In genomic region chr11:118233377-118233776, GRCh38 we compare ENCODE assay signal across 26 cellular contexts. TPM values are rescaled to one million over a fixed set of nuclear protein-coding genes. Genes with fewer than 3 reads are reported as not detected.
DNase-seq lines count a peak whose midpoint lies in the region; ATAC-seq and TF ChIP-seq lines count a peak whose summit lies in the region.
"Had no signal": no experiment of that assay in that cellular context is flagged by ENCODE, and none has a peak within 500 bp of the region (broad histone marks: within the 10 kb centered on the region; RNA-seq: fewer than 3 reads in every experiment).

No MANE protein-coding gene starts in this region.

- H3K27ac ChIP-seq in RWPE1: no peak overlapping the region
- H3K27ac ChIP-seq in upper lobe of left lung: peak overlapping the region in 3 of 4 donors; percentile 0 to 32 (median 11)

- no peaks in the 10 kb centered on the region for H3K27me3 Mint-ChIP-seq in activated T-cell treated with anti-CD3 and anti-CD28 coated beads, Interleukin-2, amount 50 U/mL, for 4 hours (ENCODE audit: low read depth)
- H3K27me3 Mint-ChIP-seq: activated B cell treated with CpG ODN at 0.5 μM for 24 hours; naive thymus-derived CD4-positive, alpha-beta T cell had no signal

- H3K4me3 ChIP-seq in epithelial cell of esophagus (ENCODE audit: low read length): no peak overlapping the region
- no peak overlapping the region for H3K4me3 ChIP-seq in upper lobe of left lung
- no peak overlapping the region for H3K4me3 ChIP-seq in MG63
- H3K4me3 ChIP-seq: BLaER1 treated with 17β-estradiol and CSF1 and Interleukin-3, amounts not matched to agents 10 nM and 100 nM; heart right ventricle had no signal

- no peak for TF ChIP-seq EP300 in upper lobe of left lung (IDR thresholded peaks at IDR 0.05)

- CTCF ChIA-PET in RWPE1 (lab: Yijun Ruan, JAX): no interaction called here

- H3K4me3 Mint-ChIP-seq in activated T-cell treated with anti-CD3 and anti-CD28 coated beads, Interleukin-2, amount 50 U/mL, for 4 hours: peak overlapping the region; percentile 54
- H3K4me3 Mint-ChIP-seq: activated B cell treated with CpG ODN at 0.5 μM for 24 hours had no signal

- peaks cover 51% of the 10 kb centered on the region for H3K4me1 Mint-ChIP-seq in activated T-cell treated with anti-CD3 and anti-CD28 coated beads, Interleukin-2, amount 50 U/mL, for 4 hours (ENCODE audit: low read depth)

- peaks cover 0 to 19% (median 16%) of the 10 kb centered on the region in 4 donors for H3K4me1 ChIP-seq in upper lobe of left lung

- TF ChIP-seq CTCF in RWPE1 (conservative IDR thresholded peaks at IDR 0.05; ENCODE audit: low read depth): no peak
- TF ChIP-seq CTCF in epithelial cell of esophagus (IDR thresholded peaks at IDR 0.05; ENCODE audit: insufficient read depth, low read depth, low read length, missing control alignments): peak; percentile 15
- no peak for TF ChIP-seq CTCF in upper lobe of left lung (IDR thresholded peaks at IDR 0.05)

- POLR2A ChIA-PET in RWPE1 (lab: Yijun Ruan, JAX; ENCODE audit: low non-redundant PET): no interaction called here

- no peak for TF ChIP-seq POLR2A in upper lobe of left lung (IDR thresholded peaks at IDR 0.05)

- 75 to 97% methylated on average over 5 of the region's 5 CpGs for WGBS in upper lobe of left lung, 2 donors

- no peak for DNase-seq in activated T-cell treated with anti-CD3 and anti-CD28 coated beads, Interleukin-2, amount 50 U/mL, for 4 hours
- DNase-seq in activated T-cell treated with anti-CD3 and anti-CD28 coated beads for 4 hours: no peak
- DNase-seq in RWPE1 (ENCODE audit: low spot score): peak; percentile 23
- DNase-seq in epithelial cell of esophagus (ENCODE audit: low read depth): peak; percentile 92
- no peak for DNase-seq in upper lobe of left lung
- DNase-seq in MG63: no peak
- DNase-seq: activated B cell treated with CpG ODN at 0.5 μM for 24 hours; activated gamma-delta T cell treated with Interleukin-2 at 50 U/mL for 16 hours; aorta; central memory CD4-positive, alpha-beta T cell; dermis blood vessel endothelial cell; heart right ventricle; NCI-H1694 treated with DMSO at 0.1 percent for 48 hours; NCI-H526 treated with DMSO at 0.1 percent for 48 hours; small intestine; stimulated activated naive CD4-positive, alpha-beta T cell; trophoblast cell had no signal

- H3K9me3 Mint-ChIP-seq in activated T-cell treated with anti-CD3 and anti-CD28 coated beads, Interleukin-2, amount 50 U/mL, for 4 hours: no peaks in the 10 kb centered on the region
- H3K9me3 Mint-ChIP-seq: activated B cell treated with CpG ODN at 0.5 μM for 24 hours; naive thymus-derived CD4-positive, alpha-beta T cell had no signal

- H3K27me3 ChIP-seq in upper lobe of left lung (no peaks in the 10 kb centered on the region), MG63 (no peaks in the 10 kb centered on the region)
- H3K27me3 ChIP-seq: BLaER1 treated with 17β-estradiol and CSF1 and Interleukin-3, amounts not matched to agents 10 nM and 100 nM; heart right ventricle had no signal

- H3K36me3 ChIP-seq in upper lobe of left lung: peaks cover 0 to 18% (median 1%) of the 10 kb centered on the region in 4 donors
- no peaks in the 10 kb centered on the region for H3K36me3 ChIP-seq in MG63

- H3K9me3 ChIP-seq in upper lobe of left lung (no peaks in the 10 kb centered on the region), MG63 (no peaks in the 10 kb centered on the region)
- H3K9me3 ChIP-seq: BLaER1 treated with 17β-estradiol and CSF1 and Interleukin-3, amounts not matched to agents 10 nM and 100 nM; heart right ventricle had no signal

- H3K36me3 Mint-ChIP-seq in activated T-cell treated with anti-CD3 and anti-CD28 coated beads, Interleukin-2, amount 50 U/mL, for 4 hours (ENCODE audit: insufficient read depth): peaks cover 51% of the 10 kb centered on the region

- ATAC-seq in activated T-cell treated with anti-CD3 and anti-CD28 coated beads, Interleukin-2, amount 50 U/mL, for 4 hours: no peak
- no peak for ATAC-seq in upper lobe of left lung (ENCODE audit: low FRiP score in 2 of 2)
- ATAC-seq in HG03280 (IDR thresholded peaks at IDR 0.05; ENCODE audit: unreplicated experiment): no peak
- ATAC-seq: heart right ventricle; naive thymus-derived CD4-positive, alpha-beta T cell; SK-N-SH treated with all-trans-retinoic acid at 6 μM for 48 hours had no signal

RNA-seq across cellular contexts. Expression of gene JAML, which starts 8.6 kb away (rescaled TPM):
- total RNA-seq in activated T-cell treated with anti-CD3 and anti-CD28 coated beads, Interleukin-2, amount 50 U/mL, for 4 hours: 100 to 1,000 TPM; 135 to 153 (median 137) TPM
- total RNA-seq in upper lobe of left lung: 100 to 1,000 TPM in 2 of 6 donors, 10 to 100 TPM in 4; 33.0 to 105 (median 49.5) TPM
- total RNA-seq in MG63 (2014; rRNA removed; shearing (Covaris generic); ENCODE audit: low replicate concordance): not detected in 2 replicates
- total RNA-seq: fibroblast of villous mesenchyme, renal cortical epithelial cell, RPMI7951 had no signal

RNA-seq across cellular contexts. Expression of gene MPZL3, which starts 18.8 kb away (rescaled TPM):
- 10 to 100 TPM; 52.7 to 72.0 (median 56.4) TPM for total RNA-seq in activated T-cell treated with anti-CD3 and anti-CD28 coated beads, Interleukin-2, amount 50 U/mL, for 4 hours
- 10 to 100 TPM in 4 of 6 donors, 1 to 10 TPM in 2; 2.3 to 27.7 (median 10.4) TPM for total RNA-seq in upper lobe of left lung
- total RNA-seq in MG63 (2014; rRNA removed; shearing (Covaris generic); ENCODE audit: low replicate concordance): 1.3 and 1.6 TPM in 2 replicates

RNA-seq across cellular contexts. Expression of gene MPZL2, which starts 30.7 kb away (rescaled TPM):
- 10 to 100 TPM in 2 of 3 donors, 1 to 10 TPM in 1; 9.0 to 12.9 (median 12.8) TPM for total RNA-seq in activated T-cell treated with anti-CD3 and anti-CD28 coated beads, Interleukin-2, amount 50 U/mL, for 4 hours
- total RNA-seq in upper lobe of left lung: 100 to 1,000 TPM in 3 of 6 donors, 10 to 100 TPM in 3; 51.6 to 146 (median 110) TPM
- total RNA-seq in MG63 (2014; rRNA removed; shearing (Covaris generic); ENCODE audit: low replicate concordance): not detected in 2 replicates
- total RNA-seq: activated B cell treated with CpG ODN at 0.5 μM for 24 hours, fibroblast of villous mesenchyme had no signal

RNA-seq across cellular contexts. Expression of gene SCN2B, which starts 56.9 kb away (rescaled TPM):
- total RNA-seq in activated T-cell treated with anti-CD3 and anti-CD28 coated beads, Interleukin-2, amount 50 U/mL, for 4 hours: not detected
- 1 to 10 TPM in 1 of 6 donors, under 1 TPM in 3, not detected in 2; 0.22 to 2.4 (median 0.32) TPM for total RNA-seq in upper lobe of left lung
- not detected in 2 replicates for total RNA-seq in MG63 (2014; rRNA removed; shearing (Covaris generic); ENCODE audit: low replicate concordance)
- total RNA-seq: activated B cell treated with CpG ODN at 0.5 μM for 24 hours; activated CD8-positive, alpha-beta memory T cell treated with anti-CD3 and anti-CD28 coated beads for 36 hours; fibroblast of villous mesenchyme; mesenteric fat pad; naive thymus-derived CD4-positive, alpha-beta T cell; RPMI7951 had no signal

Comparison
In these comparisons a context has a peak if more than half of its experiments do, and no peak if none do; other contexts are left out.
1. DNase-seq: peak in RWPE1 (single experiment) and epithelial cell of esophagus (single experiment); none in activated T-cell treated with anti-CD3 and anti-CD28 coated beads, Interleukin-2, amount 50 U/mL, for 4 hours (single experiment), activated T-cell treated with anti-CD3 and anti-CD28 coated beads for 4 hours (single experiment), upper lobe of left lung (0 of 2) and MG63 (single experiment).
2. RNA of gene JAML, which starts 8.6 kb away (total RNA-seq): 135 to 153 TPM in activated T-cell treated with anti-CD3 and anti-CD28 coated beads, Interleukin-2, amount 50 U/mL, for 4 hours and 33.0 to 105 TPM in upper lobe of left lung; not detected in MG63; every median in the first group is over 10 times any median in the second.
3. RNA of gene MPZL2, which starts 30.7 kb away (total RNA-seq): 51.6 to 146 TPM in upper lobe of left lung and 9.0 to 12.9 TPM in activated T-cell treated with anti-CD3 and anti-CD28 coated beads, Interleukin-2, amount 50 U/mL, for 4 hours; not detected in MG63; every median in the first group is over 10 times any median in the second.